1 cellular context compared by ENCODE assay signal in the genomic region with DNA sequence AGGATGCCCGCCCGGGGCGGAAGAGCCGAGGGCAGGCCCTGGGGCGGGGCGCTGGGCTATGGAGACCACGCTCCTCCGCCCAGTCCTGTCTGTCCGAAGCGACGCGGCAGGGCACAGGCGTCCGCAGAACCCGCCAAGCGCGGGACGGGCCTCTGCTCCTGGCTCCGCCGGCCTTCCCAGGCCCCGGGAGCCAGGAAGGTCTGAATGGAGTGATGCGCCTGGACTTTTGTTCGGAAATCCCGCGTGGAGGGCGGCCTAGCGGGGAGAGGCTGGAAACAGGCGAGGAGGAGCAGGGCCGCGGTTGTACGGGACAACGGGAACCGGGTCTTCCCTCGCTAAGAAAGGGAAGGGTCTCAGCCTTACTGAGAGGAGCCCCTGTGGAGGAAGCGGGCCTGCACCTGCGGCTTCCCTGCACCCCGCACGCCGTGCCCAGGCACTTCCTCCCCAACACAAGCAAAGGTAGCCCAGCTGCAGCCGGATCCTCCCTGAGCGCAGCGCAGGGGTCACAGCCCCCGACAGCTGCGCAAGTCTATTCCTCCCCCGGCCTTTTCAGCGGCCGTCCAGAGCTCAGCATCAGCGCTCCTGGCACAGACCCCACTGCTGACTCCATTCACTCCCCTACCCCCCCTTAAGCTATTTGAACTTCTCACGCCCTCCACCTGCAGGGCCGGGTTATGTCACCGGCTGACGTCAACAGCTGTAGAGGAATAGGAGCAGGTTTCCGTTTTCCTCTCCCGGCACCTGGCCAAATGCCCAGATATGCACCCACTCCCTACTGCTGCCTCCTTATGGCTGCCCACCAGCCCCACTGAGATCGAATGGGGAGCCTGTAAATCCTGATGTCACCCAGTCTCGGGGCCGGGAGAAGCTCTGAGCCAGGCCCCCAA.
TF ChIP-seq lines count a peak whose summit lies in the region.

No MANE protein-coding gene starts in this region.

TF ChIP-seq in GM12878, 131 proteins besides CTCF, POLR2A, EP300 and RAD21 (continued from another document):
- TF ChIP-seq, protein P1, sequence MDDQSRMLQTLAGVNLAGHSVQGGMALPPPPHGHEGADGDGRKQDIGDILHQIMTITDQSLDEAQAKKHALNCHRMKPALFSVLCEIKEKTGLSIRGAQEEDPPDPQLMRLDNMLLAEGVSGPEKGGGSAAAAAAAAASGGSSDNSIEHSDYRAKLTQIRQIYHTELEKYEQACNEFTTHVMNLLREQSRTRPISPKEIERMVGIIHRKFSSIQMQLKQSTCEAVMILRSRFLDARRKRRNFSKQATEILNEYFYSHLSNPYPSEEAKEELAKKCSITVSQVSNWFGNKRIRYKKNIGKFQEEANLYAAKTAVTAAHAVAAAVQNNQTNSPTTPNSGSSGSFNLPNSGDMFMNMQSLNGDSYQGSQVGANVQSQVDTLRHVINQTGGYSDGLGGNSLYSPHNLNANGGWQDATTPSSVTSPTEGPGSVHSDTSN (IDR thresholded peaks at IDR 0.05; ENCODE audit: insufficient replicate concordance, low read depth, low read length), result no peak
- TF ChIP-seq CREB1 (IDR thresholded peaks at IDR 0.05; ENCODE audit: low read depth), result no peak
- no peak for TF ChIP-seq BHLHE40 (IDR thresholded peaks at IDR 0.05; ENCODE audit: borderline replicate concordance in 1 of 2, low read depth in 2 of 2, low read length in 1 of 2)
- TF ChIP-seq, protein P2, sequence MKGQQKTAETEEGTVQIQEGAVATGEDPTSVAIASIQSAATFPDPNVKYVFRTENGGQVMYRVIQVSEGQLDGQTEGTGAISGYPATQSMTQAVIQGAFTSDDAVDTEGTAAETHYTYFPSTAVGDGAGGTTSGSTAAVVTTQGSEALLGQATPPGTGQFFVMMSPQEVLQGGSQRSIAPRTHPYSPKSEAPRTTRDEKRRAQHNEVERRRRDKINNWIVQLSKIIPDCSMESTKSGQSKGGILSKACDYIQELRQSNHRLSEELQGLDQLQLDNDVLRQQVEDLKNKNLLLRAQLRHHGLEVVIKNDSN (IDR thresholded peaks at IDR 0.05; ENCODE audit: borderline replicate concordance, extremely low read length, insufficient read depth, low read depth, low read length), result no peak
TF ChIP-seq in GM12878: peak in this region for 0.
